ENCODE assay signal across 1 cellular context in genomic region chr16:11636172-11636721, GRCh38.
TF ChIP-seq lines count a peak whose summit lies in the region.

No MANE protein-coding gene starts in this region.

TF ChIP-seq in HCT116, 20 proteins besides CTCF, POLR2A, EP300 and RAD21 (continued from another document):
- TF ChIP-seq EZH2phosphoT487 (IDR thresholded peaks at IDR 0.05; ENCODE audit: borderline replicate concordance) (no peak), ZFX (IDR thresholded peaks at IDR 0.05) (no peak), ZBTB33 (IDR thresholded peaks at IDR 0.05; ENCODE audit: extremely low read depth, insufficient replicate concordance, low read length) (no peak), CBX3 (IDR thresholded peaks at IDR 0.05; ENCODE audit: low read depth) (no peak), YY1 (IDR thresholded peaks at IDR 0.05; ENCODE audit: extremely low read depth, insufficient replicate concordance, low read depth, low read length) (no peak), SIN3A (IDR thresholded peaks at IDR 0.05; ENCODE audit: low read depth) (no peak), SRF (IDR thresholded peaks at IDR 0.05; ENCODE audit: low read depth) (no peak), TCF7L2 (IDR thresholded peaks at IDR 0.05; ENCODE audit: borderline replicate concordance, extremely low read depth, insufficient read depth, insufficient read length) (no peak)
- TF ChIP-seq, protein P1, sequence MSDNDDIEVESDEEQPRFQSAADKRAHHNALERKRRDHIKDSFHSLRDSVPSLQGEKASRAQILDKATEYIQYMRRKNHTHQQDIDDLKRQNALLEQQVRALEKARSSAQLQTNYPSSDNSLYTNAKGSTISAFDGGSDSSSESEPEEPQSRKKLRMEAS (IDR thresholded peaks at IDR 0.05): no peak
